Comparison of ENCODE assay signal across 8 cellular contexts in the genomic region with DNA sequence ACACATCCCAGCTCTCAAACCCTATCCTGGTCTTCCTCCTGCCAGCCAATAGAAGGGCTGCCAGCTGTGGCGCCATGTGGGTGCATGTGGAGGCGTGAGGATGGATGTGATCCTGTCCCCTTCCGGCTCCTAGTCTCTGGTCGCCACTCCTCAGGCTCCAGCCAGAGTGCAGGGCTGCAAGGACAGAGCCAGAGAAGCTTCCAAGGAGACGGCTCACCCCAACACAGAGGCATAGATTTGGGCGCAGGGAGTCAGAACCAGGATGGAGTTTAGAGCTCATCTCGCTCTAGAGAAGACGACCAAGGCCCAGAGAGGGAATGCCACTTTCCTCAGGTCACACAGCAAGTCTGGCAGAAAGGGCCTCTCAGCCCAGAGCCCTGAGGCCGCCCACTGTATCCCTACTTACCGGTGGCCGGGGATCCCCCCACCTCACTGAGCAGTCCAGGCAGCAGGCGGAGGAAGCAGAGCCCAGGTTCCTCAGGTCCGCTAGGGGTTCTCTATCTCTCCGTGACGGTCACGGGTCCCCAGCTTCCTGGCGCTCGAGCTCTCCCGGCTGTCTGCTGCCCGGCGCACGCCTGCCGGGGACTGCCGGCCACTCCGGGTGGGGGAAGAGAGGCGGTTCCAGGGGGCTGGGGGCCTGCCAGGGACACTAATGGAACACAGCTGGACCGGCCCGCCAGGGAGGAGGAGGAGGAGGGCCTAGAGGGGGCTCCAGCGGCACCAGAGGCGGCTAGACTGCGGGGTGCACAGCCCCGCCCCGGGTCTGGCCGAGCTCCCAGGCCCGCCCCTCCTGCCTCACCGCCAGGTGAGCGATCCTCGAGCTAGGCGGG. TPM values are rescaled to one million over a fixed set of nuclear protein-coding genes. Genes with fewer than 3 reads are reported as not detected.
DNase-seq lines count a peak whose midpoint lies in the region; ATAC-seq and TF ChIP-seq lines count a peak whose summit lies in the region.

Gene COL16A1, minus strand, starts transcription at position 587 of the 830 bp plus-strand sequence. CDS start 1,824 bp downstream, outside the sequence.

- H3K79me2 ChIP-seq in MM.1S (ENCODE audit: low read length) = no peaks in the 10 kb centered on the region

- H2AFZ ChIP-seq in MM.1S (ENCODE audit: low read length) = no peak within 1 kb of the TSS

- peak within 1 kb of the TSS in 4 of 5 donors; percentile 53 to 69 (median 58) for H3K9ac ChIP-seq in subcutaneous abdominal adipose tissue (ENCODE audit: low read length in 5 of 5)
- no peak within 1 kb of the TSS for H3K9ac ChIP-seq in MM.1S (ENCODE audit: low read length)

- H3K4me3 ChIP-seq in subcutaneous abdominal adipose tissue (ENCODE audit: low read depth in 1 of 5, low read length in 5 of 5) (peak within 1 kb of the TSS; percentile 48 to 74 (median 62)), MM.1S (ENCODE audit: low read length) (no peak within 1 kb of the TSS), HAP-1 (no peak within 1 kb of the TSS)

- intact Hi-C loops in left colon (cut with DNase I, micrococcal nuclease) = no loop called here

- in situ Hi-C loops in HAP-1 (cut with MboI; ENCODE audit: low sequenced_read_pairs) = no loop called here

- no peaks in the 10 kb centered on the region for H3F3A ChIP-seq in MM.1S (ENCODE audit: insufficient read depth, low read length)

- no peak for TF ChIP-seq CTCF in MM.1S (IDR thresholded peaks at IDR 0.05; ENCODE audit: low read length)

- H3K27ac ChIP-seq in cingulate gyrus (ENCODE audit: low read depth, low read length) = peak within 1 kb of the TSS; percentile 80
- peak within 1 kb of the TSS; percentile 83 for H3K27ac ChIP-seq in subcutaneous abdominal adipose tissue (ENCODE audit: low read depth, low read length)
- no peak within 1 kb of the TSS for H3K27ac ChIP-seq in MM.1S (ENCODE audit: low read length)

- peaks cover 24 to 70% (median 61%) of the 10 kb centered on the region in 5 donors for H3K4me1 ChIP-seq in subcutaneous abdominal adipose tissue (ENCODE audit: control insufficient read depth in 5 of 5, insufficient read depth in 5 of 5, low read length in 5 of 5)
- no peaks in the 10 kb centered on the region for H3K4me1 ChIP-seq in MM.1S (ENCODE audit: low read length)
- peaks cover 3% of the 10 kb centered on the region; the same call in 1 of the 2 replicates for H3K4me1 ChIP-seq in HAP-1

- no peak within 1 kb of the TSS for H3K4me2 ChIP-seq in MM.1S (ENCODE audit: low read depth, low read length)

- ATAC-seq in left colon = peak; percentile 54

- no peaks in the 10 kb centered on the region for H3K9me3 ChIP-seq in subcutaneous abdominal adipose tissue (ENCODE audit: control insufficient read depth in 5 of 5, low read length in 5 of 5)
- H3K9me3 ChIP-seq in MM.1S (replicated peaks; ENCODE audit: insufficient read depth, low read length) = no peaks in the 10 kb centered on the region
- no peaks in the 10 kb centered on the region for H3K9me3 ChIP-seq in HAP-1

- H3K36me3 ChIP-seq in subcutaneous abdominal adipose tissue (ENCODE audit: control insufficient read depth in 5 of 5, insufficient read depth in 5 of 5, low read length in 5 of 5) (peaks cover 0 to 6% (median under 1%) of the 10 kb centered on the region in 5 donors), MM.1S (replicated peaks; ENCODE audit: insufficient read depth, low read length) (no peaks in the 10 kb centered on the region), HAP-1 (replicated peaks) (no peaks in the 10 kb centered on the region)

- no peak for DNase-seq in A172 (ENCODE audit: low spot score)
- DNase-seq in HPDE6-E6E7 (ENCODE audit: extremely low spot score) = peak; percentile 73
- DNase-seq in left colon = peak; percentile 55 to 64
- DNase-seq in cerebellum (ENCODE audit: low spot score) = no peak
- no peak for DNase-seq in MM.1S
- no peak for DNase-seq in HAP-1 (ENCODE audit: low spot score in 2 of 2)

- H3K27me3 ChIP-seq in subcutaneous abdominal adipose tissue (ENCODE audit: control insufficient read depth in 5 of 5, insufficient read depth in 4 of 5, low read length in 5 of 5) = peaks cover 0 to 14% (median 3%) of the 10 kb centered on the region in 5 donors
- peaks cover 29% of the 10 kb centered on the region for H3K27me3 ChIP-seq in MM.1S (replicated peaks; ENCODE audit: insufficient read depth, low read length)
- no peaks in the 10 kb centered on the region; the same call in 1 of the 2 replicates for H3K27me3 ChIP-seq in HAP-1 (ENCODE audit: low read depth)

- no peaks in the 10 kb centered on the region for H4K20me1 ChIP-seq in MM.1S (ENCODE audit: insufficient read depth, low read length)

- no peaks in the 10 kb centered on the region for H3K9me2 ChIP-seq in MM.1S (replicated peaks; ENCODE audit: insufficient read depth, low read length)

RNA-seq across cellular contexts. Expression of gene COL16A1, which starts in this region (rescaled TPM):
- 12.7 and 26.2 TPM in 2 replicates for total RNA-seq in A172 (2014; rRNA removed; shearing (Covaris generic))
- total RNA-seq in left colon (10 to 100 TPM; 15.7 to 23.3 TPM), cerebellum (9.3 TPM)

Comparison
In these comparisons a context has a peak if more than half of its experiments do, and no peak if none do; other contexts are left out.
1. DNase-seq: peak in HPDE6-E6E7 (single experiment) and left colon (2 of 2); none in A172 (single experiment), cerebellum (single experiment), MM.1S (single experiment) and HAP-1 (0 of 2).
2. H3K4me3 ChIP-seq: peak in subcutaneous abdominal adipose tissue (5 of 5); none in MM.1S (single experiment) and HAP-1 (single experiment).